ENCODE assay signal across 1 cellular context in the genomic region with DNA sequence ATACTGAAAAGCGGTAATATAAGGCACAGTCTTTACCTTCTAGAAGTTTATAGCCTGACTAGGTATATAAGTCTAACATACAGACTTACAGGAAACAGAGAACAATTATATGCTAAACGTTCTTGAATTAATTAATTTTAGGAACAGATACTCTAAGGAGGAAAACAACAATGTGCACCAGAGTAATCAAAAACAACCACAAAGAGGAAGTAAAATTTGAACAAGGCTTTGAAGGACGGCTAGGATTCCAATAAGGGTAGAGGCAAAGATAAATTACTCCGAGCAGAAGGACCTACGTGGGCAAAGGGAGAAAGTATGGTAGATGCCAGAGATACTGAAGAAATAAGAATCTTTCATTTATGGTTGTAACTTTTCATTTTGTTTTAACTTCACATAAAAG.
TF ChIP-seq lines count a peak whose summit lies in the region.

No MANE protein-coding gene starts in this region.

TF ChIP-seq in K562, 482 proteins besides CTCF, POLR2A, EP300 and RAD21 (continued from another document):
- TF ChIP-seq, protein P1, sequence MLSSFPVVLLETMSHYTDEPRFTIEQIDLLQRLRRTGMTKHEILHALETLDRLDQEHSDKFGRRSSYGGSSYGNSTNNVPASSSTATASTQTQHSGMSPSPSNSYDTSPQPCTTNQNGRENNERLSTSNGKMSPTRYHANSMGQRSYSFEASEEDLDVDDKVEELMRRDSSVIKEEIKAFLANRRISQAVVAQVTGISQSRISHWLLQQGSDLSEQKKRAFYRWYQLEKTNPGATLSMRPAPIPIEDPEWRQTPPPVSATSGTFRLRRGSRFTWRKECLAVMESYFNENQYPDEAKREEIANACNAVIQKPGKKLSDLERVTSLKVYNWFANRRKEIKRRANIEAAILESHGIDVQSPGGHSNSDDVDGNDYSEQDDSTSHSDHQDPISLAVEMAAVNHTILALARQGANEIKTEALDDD (IDR thresholded peaks at IDR 0.05), result no peak
- TF ChIP-seq C11orf30 (IDR thresholded peaks at IDR 0.05; ENCODE audit: low read depth) (no peak), ARHGAP35 (IDR thresholded peaks at IDR 0.05; ENCODE audit: partially characterized antibody) (no peak), ADNP (tag; IDR thresholded peaks at IDR 0.05) (no peak)
TF ChIP-seq in K562: peak in this region for 2.
